36 cellular contexts compared by ENCODE assay signal in the genomic region with DNA sequence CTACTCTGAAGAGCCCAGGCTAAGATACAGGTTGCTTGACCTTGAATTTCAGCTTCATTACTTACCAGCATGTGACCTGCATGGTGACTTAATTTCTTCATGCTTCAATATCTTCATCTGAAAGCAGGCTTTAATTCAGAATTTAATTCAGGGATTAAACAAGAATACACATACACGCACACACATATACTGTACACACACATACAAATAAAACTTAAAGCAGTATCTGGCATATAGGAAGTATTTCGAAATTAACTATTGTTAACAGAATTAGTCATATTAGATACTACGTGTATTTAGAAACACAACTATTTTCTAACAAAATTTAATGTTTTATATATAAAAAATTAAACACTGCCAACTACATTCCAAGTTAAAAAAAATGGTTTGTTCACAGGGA.
"Had no signal": no experiment of that assay in that cellular context is flagged by ENCODE, and none has a peak within 500 bp of the region (broad histone marks: within the 10 kb centered on the region; RNA-seq: fewer than 3 reads in every experiment).

No MANE protein-coding gene starts in this region.

- H3K27me3 ChIP-seq: adrenal gland, body of pancreas, brain microvascular endothelial cell, breast epithelium, cardiac muscle cell had no signal

- DNase-seq: activated B cell treated with CpG ODN at 0.5 μM for 24 hours; activated CD4-positive, alpha-beta memory T cell treated with anti-CD3 and anti-CD28 coated beads for 36 hours; activated CD4-positive, alpha-beta T cell treated with anti-CD3 and anti-CD28 coated beads for 4 hours; activated CD4-positive, alpha-beta T cell treated with anti-CD3 and anti-CD28 coated beads, Interleukin-2, amount 10 ng/mL, durations not matched to agents 24 days and 14 days; activated CD4-positive, alpha-beta T cell treated with anti-CD3 and anti-CD28 coated beads, Interleukin-2, amount 50 U/mL, for 1 hour; activated CD4-positive, alpha-beta T cell treated with anti-CD3 and anti-CD28 coated beads, Interleukin-2, amount 50 U/mL, for 4 hours; activated CD4-positive, CD25-positive, alpha-beta regulatory T cell treated with anti-CD3 and anti-CD28 coated beads, Interleukin-2, amount 50 U/mL, for 72 hours; activated CD8-positive, alpha-beta memory T cell treated with anti-CD3 and anti-CD28 coated beads, Interleukin-2, amount 50 U/mL, for 4 hours; activated CD8-positive, alpha-beta T cell treated with anti-CD3 and anti-CD28 coated beads for 36 hours; activated effector memory CD4-positive, alpha-beta T cell treated with anti-CD3 and anti-CD28 coated beads, Interleukin-2, amount 50 U/mL, for 16 hours; activated gamma-delta T cell treated with Interleukin-2 at 50 U/mL for 16 hours; activated naive CD4-positive, alpha-beta T cell; activated naive CD4-positive, alpha-beta T cell treated with anti-CD3 and anti-CD28 coated beads for 36 hours; activated naive CD4-positive, alpha-beta T cell treated with anti-CD3 and anti-CD28 coated beads, Interleukin-2, amount 50 U/mL, for 16 hours; activated naive CD8-positive, alpha-beta T cell treated with anti-CD3 and anti-CD28 coated beads for 36 hours; activated T-cell treated with anti-CD3 and anti-CD28 coated beads for 4 hours; activated T-cell treated with anti-CD3 and anti-CD28 coated beads, Interleukin-2, amount 50 U/mL, for 1 hour; activated T-cell treated with anti-CD3 and anti-CD28 coated beads, Interleukin-2, amount 50 U/mL, for 4 hours; activated T-cell treated with anti-CD3 and anti-CD28 coated beads, Interleukin-2, amount 50 U/mL, for 72 hours; adrenal gland; amniotic stem cell; aorta; body of pancreas; brain microvascular endothelial cell; caudate nucleus; cerebellar nuclear complex; T-helper 1 cell; T-helper 2 cell; T-helper 9 cell had no signal

- H3K4me1 ChIP-seq: adrenal gland, body of pancreas, breast epithelium had no signal

- H3K4me3 ChIP-seq: adrenal gland, body of pancreas, breast epithelium, cardiac muscle cell had no signal

- H3K9me3 ChIP-seq: adrenal gland, body of pancreas, breast epithelium had no signal

- ATAC-seq: activated CD8-positive, alpha-beta T cell treated with anti-CD3 and anti-CD28 coated beads for 36 hours; activated naive CD4-positive, alpha-beta T cell treated with anti-CD3 and anti-CD28 coated beads, Interleukin-2, amount 50 U/mL, for 72 hours; activated T-cell treated with anti-CD3 and anti-CD28 coated beads, Interleukin-2, amount 50 U/mL, for 4 hours; activated T-cell treated with anti-CD3 and anti-CD28 coated beads, Interleukin-2, amount 50 U/mL, for 72 hours; activated T-helper 17 cell treated with anti-CD3 and anti-CD28 coated beads, Interleukin-2, amount 50 U/mL, for 72 hours; body of pancreas had no signal

- H3K36me3 ChIP-seq: adrenal gland, brain microvascular endothelial cell, breast epithelium, cardiac muscle cell had no signal

- FAIRE-seq: astrocyte, TTC549 had no signal

- H3K27ac ChIP-seq: adrenal gland, body of pancreas, brain microvascular endothelial cell, breast epithelium, cardiac muscle cell, VCaP had no signal
